In the genomic region with DNA sequence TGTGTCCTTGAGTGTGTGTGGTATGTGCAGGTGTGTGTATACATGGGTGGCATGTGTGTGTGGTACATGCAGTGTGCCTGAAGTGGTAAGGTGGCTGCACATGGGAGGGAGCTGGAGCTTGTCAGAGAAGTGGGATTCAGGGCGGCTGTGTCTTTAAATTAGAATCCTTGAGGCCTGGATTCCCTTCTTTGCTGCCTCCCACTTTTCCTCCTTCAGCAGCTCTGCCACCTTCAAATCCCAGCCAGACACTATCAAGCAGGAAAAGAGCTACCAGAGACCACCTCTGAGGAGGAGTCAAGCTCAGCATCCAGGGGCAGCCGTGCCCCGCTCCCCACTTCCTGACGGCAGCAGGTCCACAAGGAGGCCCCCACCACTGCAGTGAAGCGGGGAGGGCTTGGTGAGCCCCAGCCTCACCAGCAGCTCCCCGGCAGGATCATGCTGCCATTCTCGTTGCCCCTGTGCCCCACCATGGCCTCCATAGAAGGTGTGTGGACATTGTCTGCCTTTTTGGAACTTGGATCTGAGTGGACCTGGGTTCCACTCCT, we compare ENCODE assay signal across 18 cellular contexts.
A peak's percentile ranks its signal among the peaks of the same experiment; 100 is the strongest.
DNase-seq lines count a peak whose midpoint lies in the region; FAIRE-seq and TF ChIP-seq lines count a peak whose summit lies in the region.
"Had no signal": no experiment of that assay in that cellular context is flagged by ENCODE, and none has a peak within 500 bp of the region (broad histone marks: within the 10 kb centered on the region; RNA-seq: fewer than 3 reads in every experiment).

No MANE protein-coding gene starts in this region.

- POLR2A ChIA-PET in H1 (lab: Charles Lee; ENCODE audit: partially characterized antibody): interaction anchor here (0.6 to 0.8 kb wide), 2 partner anchors 18 to 191 kb away, joined by 3 read pairs; no protein-coding TSS in a partner anchor

- H3K4me2 ChIP-seq in H1 (ENCODE audit: insufficient read depth in 1 of 2, low read depth in 2 of 2, low read length in 2 of 2): no peak overlapping the region
- H3K4me2 ChIP-seq in neuronal stem cell (ENCODE audit: insufficient read depth, low read length, poor library complexity, severe bottlenecking): no peak overlapping the region

- CTCF ChIA-PET in H1 (lab: Charles Lee; ENCODE audit: partially characterized antibody): interaction anchor here (0.6 to 3.1 kb wide), 15 partner anchors 8 to 168 kb away, joined by 3 to 11 read pairs (median 4); no protein-coding TSS in a partner anchor

- H3K23me2 ChIP-seq in H1 (ENCODE audit: low read depth, low read length): no peaks in the 10 kb centered on the region

- no peaks in the 10 kb centered on the region for H3K79me1 ChIP-seq in H1 (ENCODE audit: low read depth, low read length)
- no peaks in the 10 kb centered on the region for H3K79me1 ChIP-seq in neuronal stem cell (ENCODE audit: low read depth, low read length)

- H3K4me1 Mint-ChIP-seq in HFFc6 (ENCODE audit: low read depth): no peaks in the 10 kb centered on the region

- H3K4me1 ChIP-seq in H1 (replicated peaks in 1 of 4; ENCODE audit: control insufficient read depth in 3 of 4, insufficient read depth in 4 of 4, low read length in 3 of 4) (peaks cover 0 to 10% (median 4%) of the 10 kb centered on the region in 4 experiments; a peak in 4 of 7 replicates), neuronal stem cell (ENCODE audit: control insufficient read depth in 2 of 2, insufficient read depth in 1 of 2, low read depth in 1 of 2, low read length in 2 of 2) (peaks cover 0 to 4% of the 10 kb centered on the region in 2 donors)

- TF ChIP-seq POLR2A in H1 (IDR thresholded peaks at IDR 0.05; ENCODE audit: control extremely low read depth in 1 of 2, low read depth in 2 of 2, low read length in 2 of 2): no peak

- no peak overlapping the region for H4K91ac ChIP-seq in H1 (replicated peaks; ENCODE audit: insufficient read length, low read length)
- no peak overlapping the region for H4K91ac ChIP-seq in neuronal stem cell (ENCODE audit: low read depth, low read length, poor library complexity)

- H2BK20ac ChIP-seq in H1 (ENCODE audit: low read length): no peak overlapping the region

- H3K27ac ChIP-seq in H1 (ENCODE audit: low read depth, low read length): no peak overlapping the region
- no peak overlapping the region for H3K27ac ChIP-seq in neuronal stem cell (replicated peaks; ENCODE audit: low read length)
- H3K27ac ChIP-seq: 22Rv1; BLaER1 treated with 17β-estradiol and CSF1 and Interleukin-3, amounts not matched to agents 10 nM and 100 nM had no signal

- H2BK12ac ChIP-seq in H1 (ENCODE audit: low read depth, low read length) (peak overlapping the region; percentile 83; the same call in 1 of the 2 replicates), neuronal stem cell (ENCODE audit: low read length) (no peak overlapping the region)

- H3K14ac ChIP-seq in H1 (ENCODE audit: insufficient read length) (no peak overlapping the region), neuronal stem cell (ENCODE audit: low read length) (peak overlapping the region; percentile 98)

- H2BK5ac ChIP-seq in H1 (ENCODE audit: low read depth, low read length) (peak overlapping the region; percentile 45; the same call in 1 of the 2 replicates), neuronal stem cell (ENCODE audit: low read length) (no peak overlapping the region)

- H3K23ac ChIP-seq in H1 (ENCODE audit: insufficient read length) (no peak overlapping the region), neuronal stem cell (ENCODE audit: low read depth, low read length, poor library complexity) (no peak overlapping the region)

- no peak for TF ChIP-seq EP300 in H1 (IDR thresholded peaks at IDR 0.05; ENCODE audit: borderline replicate concordance in 1 of 2, low read depth in 2 of 2, low read length in 2 of 2)

- DNase-seq in DMS 273 (lab: John Stamatoyannopoulos, UW; ENCODE audit: unreplicated experiment) (peak; percentile 36), DMS 273 treated with DMSO at 0.1 percent for 48 hours (lab: John Stamatoyannopoulos, UW) (no peak), H1 (ENCODE audit: low read depth in 1 of 2, low spot score in 2 of 2) (no peak), neuronal stem cell (ENCODE audit: low spot score) (no peak), SHP77 (lab: John Stamatoyannopoulos, UW) (no peak), AG20443 (ENCODE audit: low spot score) (no peak), HFFc6 (no peak)
- DNase-seq: AML-193; CD4-positive, CD25-positive, alpha-beta regulatory T cell; DMS79; GOT3; HCEC 1CT; KG1 had no signal

- H3K9ac ChIP-seq in H1 (replicated peaks in 1 of 4; ENCODE audit: extremely low read depth in 1 of 4, low read depth in 3 of 4, low read length in 3 of 4) (no peak overlapping the region), neuronal stem cell (ENCODE audit: low read depth, low read length, poor library complexity) (peak overlapping the region; percentile 36)
- H3K9ac ChIP-seq: BLaER1 treated with 17β-estradiol and CSF1 and Interleukin-3, amounts not matched to agents 10 nM and 100 nM had no signal

- no peaks in the 10 kb centered on the region for H3K36me3 ChIP-seq in H1 (ENCODE audit: control insufficient read depth in 2 of 4, insufficient read depth in 4 of 4, low read length in 3 of 4)
- H3K36me3 ChIP-seq in neuronal stem cell (replicated peaks in 1 of 2; ENCODE audit: control insufficient read depth in 2 of 2, insufficient read depth in 2 of 2, low read length in 2 of 2): no peaks in the 10 kb centered on the region
- H3K36me3 ChIP-seq: BLaER1 treated with 17β-estradiol and CSF1 and Interleukin-3, amounts not matched to agents 10 nM and 100 nM had no signal

- FAIRE-seq in H1 (lab: Jason Lieb, UNC): no peak
- FAIRE-seq: GM12878, GM18507 had no signal

- H2BK120ac ChIP-seq in H1 (replicated peaks; ENCODE audit: low read depth, low read length) (no peak overlapping the region), neuronal stem cell (ENCODE audit: low read depth, low read length) (no peak overlapping the region)

- TF ChIP-seq CTCF in H1 (IDR thresholded peaks at IDR 0.05; ENCODE audit: control extremely low read depth in 1 of 3, insufficient read depth in 1 of 3, low read depth in 1 of 3, low read length in 3 of 3) (no peak), HFFc6 (IDR thresholded peaks at IDR 0.05) (no peak)

- H3K56ac ChIP-seq in H1 (replicated peaks; ENCODE audit: insufficient read length, low read depth, low read length): no peak overlapping the region

- H2AK5ac ChIP-seq in H1 (ENCODE audit: low read depth, low read length) (peak overlapping the region; percentile 83; the same call in 1 of the 2 replicates), neuronal stem cell (ENCODE audit: low read depth, low read length) (no peak overlapping the region)

- H3K27ac Mint-ChIP-seq in HFFc6: no peak overlapping the region

- no peaks in the 10 kb centered on the region for H3K36me3 Mint-ChIP-seq in HFFc6 (ENCODE audit: low read depth)
- H3K36me3 Mint-ChIP-seq: CD4-positive, CD25-positive, alpha-beta regulatory T cell; IgD-negative memory B cell had no signal

- H2BK15ac ChIP-seq in H1 (ENCODE audit: low read length) (no peak overlapping the region), neuronal stem cell (ENCODE audit: low read length) (peak overlapping the region; percentile 52)

- H3K4me3 ChIP-seq in H1 (ENCODE audit: extremely low read depth in 1 of 4, insufficient read depth in 2 of 4, low read depth in 3 of 4, low read length in 4 of 4) (no peak overlapping the region), neuronal stem cell (ENCODE audit: low read length in 2 of 2) (no peak overlapping the region)
- H3K4me3 ChIP-seq: BLaER1 treated with 17β-estradiol and CSF1 and Interleukin-3, amounts not matched to agents 10 nM and 100 nM; GM12878 had no signal

- TF ChIP-seq RAD21 in H1 (IDR thresholded peaks at IDR 0.05 in 1 of 2, conservative IDR thresholded peaks at IDR 0.05 in 1 of 2; ENCODE audit: low read depth in 2 of 2, low read length in 2 of 2): no peak

- H3K4me3 Mint-ChIP-seq in HFFc6: no peak overlapping the region
- H3K4me3 Mint-ChIP-seq: CD4-positive, CD25-positive, alpha-beta regulatory T cell; IgD-negative memory B cell had no signal

- H3K4ac ChIP-seq in H1 (replicated peaks; ENCODE audit: insufficient read length, low read depth, low read length) (no peak overlapping the region), neuronal stem cell (ENCODE audit: low read length) (no peak overlapping the region)

- H4K5ac ChIP-seq in H1 (ENCODE audit: insufficient read length, low read depth, low read length): no peak overlapping the region

- H3K9me3 Mint-ChIP-seq in HFFc6: no peaks in the 10 kb centered on the region
- H3K9me3 Mint-ChIP-seq: CD4-positive, CD25-positive, alpha-beta regulatory T cell; IgD-negative memory B cell had no signal

- H2AFZ ChIP-seq in H1 (ENCODE audit: low read length) (no peak overlapping the region), neuronal stem cell (ENCODE audit: low read length) (no peak overlapping the region)

- H3K79me2 ChIP-seq in H1 (ENCODE audit: control insufficient read depth in 1 of 2, insufficient read depth in 2 of 2, low read length in 2 of 2): no peaks in the 10 kb centered on the region

- 85% methylated on average over 7 of the region's 7 CpGs; no CpG with 5 or more reads in 1 of the 2 experiments for WGBS in H1 (ENCODE audit: extremely low coverage in 1 of 2, insufficient coverage in 1 of 2, insufficient read length in 1 of 2, insufficient replicate concordance in 2 of 2, low coverage in 1 of 2, low lambda C conversion rate in 2 of 2, missing lambda C conversion rate in 1 of 2), 2 experiments
- WGBS in neuronal stem cell (ENCODE audit: extremely low coverage in 2 of 2, insufficient read length in 2 of 2, insufficient replicate concordance in 1 of 2), 2 donors: no CpG with 5 or more reads among the region's 7 CpGs

- H3K9me3 ChIP-seq in H1 (ENCODE audit: insufficient read depth in 2 of 2, low read depth in 1 of 2, low read length in 1 of 2) (no peaks in the 10 kb centered on the region), neuronal stem cell (replicated peaks in 1 of 2; ENCODE audit: control insufficient read depth in 2 of 2, insufficient read depth in 1 of 2, low read depth in 1 of 2, low read length in 2 of 2) (no peaks in the 10 kb centered on the region)

- no peaks in the 10 kb centered on the region for H4K20me1 ChIP-seq in H1 (replicated peaks in 1 of 2; ENCODE audit: control insufficient read depth in 1 of 2, insufficient read depth in 2 of 2, low read length in 2 of 2)
- H4K20me1 ChIP-seq: BLaER1 treated with 17β-estradiol and CSF1 and Interleukin-3, amounts not matched to agents 10 nM and 100 nM had no signal

- peaks cover 70% of the 10 kb centered on the region for H3K27me3 Mint-ChIP-seq in HFFc6 (ENCODE audit: insufficient read depth)
- H3K27me3 Mint-ChIP-seq: CD4-positive, CD25-positive, alpha-beta regulatory T cell had no signal

- H3K18ac ChIP-seq in H1 (ENCODE audit: extremely low read depth, low read length): peak overlapping the region; percentile 15
- H3K18ac ChIP-seq in neuronal stem cell (ENCODE audit: low read length): peak overlapping the region; percentile 36

- H3K27me3 ChIP-seq in H1 (replicated peaks in 1 of 4; ENCODE audit: control insufficient read depth in 3 of 4, extremely low read depth in 1 of 4, insufficient read depth in 3 of 4, low read length in 3 of 4) (no peaks in the 10 kb centered on the region; a peak in 1 of 7 replicates), neuronal stem cell (ENCODE audit: control insufficient read depth in 3 of 3, insufficient read depth in 3 of 3, low read depth in 1 of 3, low read length in 3 of 3) (peaks cover 0 to 11% (median 0%) of the 10 kb centered on the region in 3 experiments)
- H3K27me3 ChIP-seq: BLaER1 treated with 17β-estradiol and CSF1 and Interleukin-3, amounts not matched to agents 10 nM and 100 nM had no signal

- H4K8ac ChIP-seq in H1 (ENCODE audit: extremely low read depth, insufficient read depth, low read length): no peak overlapping the region
- H4K8ac ChIP-seq in neuronal stem cell (ENCODE audit: low read depth, low read length): no peak overlapping the region
